9 cellular contexts compared by ENCODE assay signal in genomic region chr10:26486304-26486703, GRCh38. TPM values are rescaled to one million over a fixed set of nuclear protein-coding genes. Genes with fewer than 3 reads are reported as not detected.
A peak's percentile ranks its signal among the peaks of the same experiment; 100 is the strongest.
DNase-seq lines count a peak whose midpoint lies in the region; ATAC-seq and TF ChIP-seq lines count a peak whose summit lies in the region.
"Had no signal": no experiment of that assay in that cellular context is flagged by ENCODE, and none has a peak within 500 bp of the region (broad histone marks: within the 10 kb centered on the region; RNA-seq: fewer than 3 reads in every experiment).

No MANE protein-coding gene starts in this region.

- peaks cover 8% of the 10 kb centered on the region for H3K36me3 Mint-ChIP-seq in activated T-cell treated with anti-CD3 and anti-CD28 coated beads, Interleukin-2, amount 50 U/mL, for 4 hours (ENCODE audit: insufficient read depth)
- H3K36me3 Mint-ChIP-seq in activated naive CD8-positive, alpha-beta T cell treated with anti-CD3 and anti-CD28 coated beads for 36 hours = peaks cover 25% of the 10 kb centered on the region

- peak overlapping the region; percentile 94 for H3K27ac Mint-ChIP-seq in activated naive CD8-positive, alpha-beta T cell treated with anti-CD3 and anti-CD28 coated beads for 36 hours

- no peaks in the 10 kb centered on the region for H3K36me3 ChIP-seq in upper lobe of left lung

- no peak overlapping the region for H3K4me3 ChIP-seq in upper lobe of left lung

- TF ChIP-seq EP300 in upper lobe of left lung (IDR thresholded peaks at IDR 0.05) = no peak

- no peak for DNase-seq in activated T-cell treated with anti-CD3 and anti-CD28 coated beads, Interleukin-2, amount 50 U/mL, for 4 hours
- DNase-seq in activated T-cell treated with anti-CD3 and anti-CD28 coated beads for 4 hours = no peak
- no peak for DNase-seq in activated naive CD8-positive, alpha-beta T cell treated with anti-CD3 and anti-CD28 coated beads for 36 hours
- DNase-seq in iris pigment epithelial cell (ENCODE audit: low read depth) = peak; percentile 61
- DNase-seq in upper lobe of left lung = no peak
- DNase-seq in midbrain (lab: John Stamatoyannopoulos, UW) = no peak
- DNase-seq in NCI-H128 (lab: John Stamatoyannopoulos, UW; ENCODE audit: unreplicated experiment) = no peak
- no peak for DNase-seq in activated CD4-positive, alpha-beta T cell treated with anti-CD3 and anti-CD28 coated beads for 4 hours
- DNase-seq: NCI-H345 had no signal

- peak overlapping the region in 3 of 4 donors; percentile 31 to 64 (median 48) for H3K27ac ChIP-seq in upper lobe of left lung

- 87 to 89% methylated on average over 7 of the region's 7 CpGs for WGBS in upper lobe of left lung, 2 donors

- H3K9me3 ChIP-seq in upper lobe of left lung = no peaks in the 10 kb centered on the region

- ATAC-seq in activated T-cell treated with anti-CD3 and anti-CD28 coated beads, Interleukin-2, amount 50 U/mL, for 4 hours = no peak
- peak in 1 of 2 donors; percentile 88 for ATAC-seq in upper lobe of left lung (ENCODE audit: low FRiP score in 2 of 2)

- no peaks in the 10 kb centered on the region for H3K9me3 Mint-ChIP-seq in activated T-cell treated with anti-CD3 and anti-CD28 coated beads, Interleukin-2, amount 50 U/mL, for 4 hours
- H3K9me3 Mint-ChIP-seq in activated naive CD8-positive, alpha-beta T cell treated with anti-CD3 and anti-CD28 coated beads for 36 hours = no peaks in the 10 kb centered on the region

- H3K4me1 ChIP-seq in upper lobe of left lung = peaks cover 7 to 25% (median 16%) of the 10 kb centered on the region in 4 donors

- no peaks in the 10 kb centered on the region for H3K27me3 Mint-ChIP-seq in activated T-cell treated with anti-CD3 and anti-CD28 coated beads, Interleukin-2, amount 50 U/mL, for 4 hours (ENCODE audit: low read depth)
- no peaks in the 10 kb centered on the region for H3K27me3 Mint-ChIP-seq in activated naive CD8-positive, alpha-beta T cell treated with anti-CD3 and anti-CD28 coated beads for 36 hours

- TF ChIP-seq POLR2A in upper lobe of left lung (IDR thresholded peaks at IDR 0.05) = no peak

- H3K4me3 Mint-ChIP-seq in activated T-cell treated with anti-CD3 and anti-CD28 coated beads, Interleukin-2, amount 50 U/mL, for 4 hours = peak overlapping the region; percentile 74
- peak overlapping the region; percentile 63 for H3K4me3 Mint-ChIP-seq in activated naive CD8-positive, alpha-beta T cell treated with anti-CD3 and anti-CD28 coated beads for 36 hours

- no peak for TF ChIP-seq CTCF in upper lobe of left lung (IDR thresholded peaks at IDR 0.05)

- H3K4me1 Mint-ChIP-seq in activated T-cell treated with anti-CD3 and anti-CD28 coated beads, Interleukin-2, amount 50 U/mL, for 4 hours (ENCODE audit: low read depth) = peaks cover 73% of the 10 kb centered on the region
- peaks cover 61% of the 10 kb centered on the region for H3K4me1 Mint-ChIP-seq in activated naive CD8-positive, alpha-beta T cell treated with anti-CD3 and anti-CD28 coated beads for 36 hours

- H3K27me3 ChIP-seq in upper lobe of left lung = no peaks in the 10 kb centered on the region

RNA-seq across cellular contexts. Expression of gene APBB1IP, which starts 48.2 kb away (rescaled TPM):
- 10 to 100 TPM; 40.6 to 44.8 (median 41.8) TPM for total RNA-seq in activated T-cell treated with anti-CD3 and anti-CD28 coated beads, Interleukin-2, amount 50 U/mL, for 4 hours
- total RNA-seq in activated naive CD8-positive, alpha-beta T cell treated with anti-CD3 and anti-CD28 coated beads for 36 hours = 10 to 100 TPM; 66.3 to 68.0 TPM
- total RNA-seq in upper lobe of left lung = 10 to 100 TPM; 15.8 to 45.1 (median 31.3) TPM
